Comparison of ENCODE assay signal across 8 cellular contexts in the genomic region with DNA sequence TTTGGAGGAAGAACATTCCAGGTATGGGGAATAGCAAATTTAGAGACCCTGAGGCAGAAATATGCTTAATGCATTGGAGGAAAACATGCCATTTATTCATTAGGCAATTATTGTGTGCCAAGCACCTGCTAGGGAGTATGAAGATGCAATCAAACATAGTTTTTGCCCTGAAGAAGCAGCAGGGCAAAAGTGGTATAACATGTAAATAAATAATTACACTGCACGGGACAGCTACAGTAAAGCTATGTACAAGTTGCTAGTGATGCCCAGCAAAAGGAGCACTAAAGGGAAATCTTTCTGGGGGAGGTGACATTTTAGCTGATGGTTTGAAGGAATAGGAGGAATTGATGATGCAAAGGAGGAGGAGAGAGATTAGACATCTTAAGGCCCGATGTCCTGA. TPM values are rescaled to one million over a fixed set of nuclear protein-coding genes. Genes with fewer than 3 reads are reported as not detected.
DNase-seq lines count a peak whose midpoint lies in the region; ATAC-seq, FAIRE-seq and TF ChIP-seq lines count a peak whose summit lies in the region.

No MANE protein-coding gene starts in this region.

- TF ChIP-seq CTCF in nephron progenitor cell (IDR thresholded peaks at IDR 0.05) (no peak), D721Med (IDR thresholded peaks at IDR 0.05; ENCODE audit: insufficient read depth, missing control alignments) (no peak)

- H3K9ac ChIP-seq in BLaER1 treated with 17β-estradiol and CSF1 and Interleukin-3, amounts not matched to agents 10 nM and 100 nM, result peak overlapping the region; percentile 80 to 93 (median 86); a peak in 20 of 22 replicates

- intact Hi-C loops in sciatic nerve (cut with DNase I), result no loop called here

- H3K27ac ChIP-seq in BLaER1 treated with 17β-estradiol and CSF1 and Interleukin-3, amounts not matched to agents 10 nM and 100 nM, result peak overlapping the region in 6 of 11 experiments; percentile 37 to 87 (median 80); a peak in 7 of 22 replicates
- H3K27ac ChIP-seq in KOPT-K1 (ENCODE audit: low read depth, low read length, poor library complexity, severe bottlenecking), result peak overlapping the region; percentile 65

- peaks cover 7% of the 10 kb centered on the region for H3K36me3 Mint-ChIP-seq in central memory CD8-positive, alpha-beta T cell (ENCODE audit: insufficient read depth)
- no peaks in the 10 kb centered on the region for H3K36me3 Mint-ChIP-seq in nephron progenitor cell (ENCODE audit: low read depth)

- H3K36me3 ChIP-seq in BLaER1 treated with 17β-estradiol and CSF1 and Interleukin-3, amounts not matched to agents 10 nM and 100 nM, result peaks cover 0 to 15% (median 4%) of the 10 kb centered on the region in 11 experiments; a peak in 3 of 22 replicates
- H3K36me3 ChIP-seq in KOPT-K1 (ENCODE audit: insufficient read depth, low read length), result no peaks in the 10 kb centered on the region

- peaks cover 28 to 47% (median 37%) of the 10 kb centered on the region in 10 experiments for H3K4me1 ChIP-seq in BLaER1 treated with 17β-estradiol and CSF1 and Interleukin-3, amounts not matched to agents 10 nM and 100 nM

- peaks cover 0 to 19% (median 4%) of the 10 kb centered on the region in 11 experiments; a peak in 11 of 22 replicates for H4K20me1 ChIP-seq in BLaER1 treated with 17β-estradiol and CSF1 and Interleukin-3, amounts not matched to agents 10 nM and 100 nM

- peak overlapping the region; percentile 61 to 80 (median 71) for H3K4me3 ChIP-seq in BLaER1 treated with 17β-estradiol and CSF1 and Interleukin-3, amounts not matched to agents 10 nM and 100 nM

- H3K4me3 Mint-ChIP-seq in central memory CD8-positive, alpha-beta T cell, result peak overlapping the region; percentile 97
- H3K4me3 Mint-ChIP-seq in nephron progenitor cell, result peak overlapping the region; percentile 92

- H3K27ac Mint-ChIP-seq in central memory CD8-positive, alpha-beta T cell (ENCODE audit: low read depth), result peak overlapping the region; percentile 100
- peak overlapping the region; percentile 81 for H3K27ac Mint-ChIP-seq in nephron progenitor cell

- H3K4me1 Mint-ChIP-seq in central memory CD8-positive, alpha-beta T cell, result peaks cover 33% of the 10 kb centered on the region
- peaks cover 57% of the 10 kb centered on the region for H3K4me1 Mint-ChIP-seq in nephron progenitor cell

- no peaks in the 10 kb centered on the region for H3K9me3 ChIP-seq in BLaER1 treated with 17β-estradiol and CSF1 and Interleukin-3, amounts not matched to agents 10 nM and 100 nM (replicated peaks in 1 of 11)
- H3K9me3 ChIP-seq in KOPT-K1 (ENCODE audit: insufficient read depth, low read length, poor library complexity, severe bottlenecking), result no peaks in the 10 kb centered on the region

- H3K27me3 ChIP-seq in BLaER1 treated with 17β-estradiol and CSF1 and Interleukin-3, amounts not matched to agents 10 nM and 100 nM, result no peaks in the 10 kb centered on the region

- H3K4me2 ChIP-seq in BLaER1 treated with 17β-estradiol and CSF1 and Interleukin-3, amounts not matched to agents 10 nM and 100 nM, result peak overlapping the region; percentile 77 to 98 (median 95)

- no peaks in the 10 kb centered on the region for H3K27me3 Mint-ChIP-seq in central memory CD8-positive, alpha-beta T cell
- H3K27me3 Mint-ChIP-seq in nephron progenitor cell (ENCODE audit: low read depth, poor library complexity), result peaks cover 6% of the 10 kb centered on the region

- H3K9me3 Mint-ChIP-seq in central memory CD8-positive, alpha-beta T cell, result no peaks in the 10 kb centered on the region
- no peaks in the 10 kb centered on the region for H3K9me3 Mint-ChIP-seq in nephron progenitor cell

- no peak for DNase-seq in central memory CD8-positive, alpha-beta T cell (ENCODE audit: low spot score in 2 of 2)
- DNase-seq in nephron progenitor cell (no peak), sciatic nerve (ENCODE audit: low spot score) (no peak), SKM-1 (lab: John Stamatoyannopoulos, UW; ENCODE audit: unreplicated experiment) (no peak), D721Med (ENCODE audit: insufficient read length, low spot score) (no peak), GDM1 (lab: John Stamatoyannopoulos, UW) (no peak)

- no peak for FAIRE-seq in D721Med (lab: Jason Lieb, UNC)

- peak; percentile 54 for ATAC-seq in central memory CD8-positive, alpha-beta T cell (replicated peaks; ENCODE audit: extremely low read depth, poor library complexity, severe bottlenecking)
- no peak for ATAC-seq in sciatic nerve

RNA-seq across cellular contexts. Expression of a gene that starts 0.6 kb away (rescaled TPM):
- total RNA-seq in sciatic nerve, result 36.9 TPM

RNA-seq across cellular contexts. Expression of a gene that starts 21.4 kb away (rescaled TPM):
- total RNA-seq in sciatic nerve, result 0.45 TPM

RNA-seq across cellular contexts. Expression of a gene that starts 33.4 kb away (rescaled TPM):
- 1.2 TPM for total RNA-seq in sciatic nerve

RNA-seq across cellular contexts. Expression of a gene that starts 40.0 kb away (rescaled TPM):
- total RNA-seq in sciatic nerve, result 66.7 TPM

RNA-seq across cellular contexts. Expression of a gene that starts 40.1 kb away (rescaled TPM):
- total RNA-seq in sciatic nerve, result 30.3 TPM
